1 cellular context compared by ENCODE assay signal in genomic region chr17:48547839-48548686, GRCh38.
TF ChIP-seq lines count a peak whose summit lies in the region.

No MANE protein-coding gene starts in this region.

TF ChIP-seq in K562, 482 proteins besides CTCF, POLR2A, EP300 and RAD21 (continued from another document and continues in another):
- TF ChIP-seq MGA (IDR thresholded peaks at IDR 0.05) (peak; percentile 41; the same call in 1 of the 2 replicates), STAT5A (IDR thresholded peaks at IDR 0.05; ENCODE audit: borderline replicate concordance, low read length) (0 out of 2 replicates have a peak, but pooled peaks have one; percentile 12), GATAD2B (IDR thresholded peaks at IDR 0.05; ENCODE audit: borderline replicate concordance) (no peak), NCOA6 (IDR thresholded peaks at IDR 0.05) (no peak), ZNF507 (tag; conservative IDR thresholded peaks at IDR 0.05) (no peak), PHF21A (IDR thresholded peaks at IDR 0.05; ENCODE audit: borderline replicate concordance, low read depth) (peak; percentile 89; the same call in 1 of the 2 replicates), ZFX (CRISPR knock-in tag; IDR thresholded peaks at IDR 0.05) (peak; percentile 63), HMGN3 (IDR thresholded peaks at IDR 0.05; ENCODE audit: borderline replicate concordance, extremely low read depth, insufficient read length, low read depth, low read length) (no peak), EP400 (IDR thresholded peaks at IDR 0.05) (peak; percentile 33), RBM39 (optimal IDR thresholded peaks at IDR 0.05; ENCODE audit: low read depth, low read length) (no peak), JUN (IDR thresholded peaks at IDR 0.05; ENCODE audit: borderline replicate concordance, low read depth, low read length) (no peak), JUN (CRISPR knock-in tag; IDR thresholded peaks at IDR 0.05; ENCODE audit: borderline replicate concordance) (no peak), ZBTB9 (CRISPR knock-in tag; IDR thresholded peaks at IDR 0.05) (peak; percentile 15; the same call in 1 of the 2 replicates), ZNF347 (CRISPR knock-in tag; IDR thresholded peaks at IDR 0.05; ENCODE audit: low read depth) (no peak), MCM5 (IDR thresholded peaks at IDR 0.05; ENCODE audit: low read depth) (no peak), TAF7 (tag; IDR thresholded peaks at IDR 0.05) (no peak), PHB2 (IDR thresholded peaks at IDR 0.05; ENCODE audit: low read depth) (0 out of 2 replicates have a peak, but pooled peaks have one; percentile 11), DNMT1 (IDR thresholded peaks at IDR 0.05) (0 out of 2 replicates have a peak, but pooled peaks have one; percentile 58), GTF3C2 (IDR thresholded peaks at IDR 0.05; ENCODE audit: borderline replicate concordance, extremely low read depth, insufficient read length) (no peak), ZSCAN32 (CRISPR knock-in tag; IDR thresholded peaks at IDR 0.05) (no peak), NBN (IDR thresholded peaks at IDR 0.05; ENCODE audit: low read depth) (0 out of 2 replicates have a peak, but pooled peaks have one; percentile 29), GABPA (tag; conservative IDR thresholded peaks at IDR 0.05; ENCODE audit: low read depth) (peak; percentile 51), BRD4 (IDR thresholded peaks at IDR 0.05) (0 out of 2 replicates have a peak, but pooled peaks have one; percentile 15), CTCFL (IDR thresholded peaks at IDR 0.05; ENCODE audit: borderline replicate concordance, insufficient read depth, low read depth, low read length, poor library complexity, severe bottlenecking) (no peak)
- TF ChIP-seq, protein P1, sequence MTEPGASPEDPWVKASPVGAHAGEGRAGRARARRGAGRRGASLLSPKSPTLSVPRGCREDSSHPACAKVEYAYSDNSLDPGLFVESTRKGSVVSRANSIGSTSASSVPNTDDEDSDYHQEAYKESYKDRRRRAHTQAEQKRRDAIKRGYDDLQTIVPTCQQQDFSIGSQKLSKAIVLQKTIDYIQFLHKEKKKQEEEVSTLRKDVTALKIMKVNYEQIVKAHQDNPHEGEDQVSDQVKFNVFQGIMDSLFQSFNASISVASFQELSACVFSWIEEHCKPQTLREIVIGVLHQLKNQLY (CRISPR knock-in tag; conservative IDR thresholded peaks at IDR 0.05): no peak
- TF ChIP-seq, protein P2, sequence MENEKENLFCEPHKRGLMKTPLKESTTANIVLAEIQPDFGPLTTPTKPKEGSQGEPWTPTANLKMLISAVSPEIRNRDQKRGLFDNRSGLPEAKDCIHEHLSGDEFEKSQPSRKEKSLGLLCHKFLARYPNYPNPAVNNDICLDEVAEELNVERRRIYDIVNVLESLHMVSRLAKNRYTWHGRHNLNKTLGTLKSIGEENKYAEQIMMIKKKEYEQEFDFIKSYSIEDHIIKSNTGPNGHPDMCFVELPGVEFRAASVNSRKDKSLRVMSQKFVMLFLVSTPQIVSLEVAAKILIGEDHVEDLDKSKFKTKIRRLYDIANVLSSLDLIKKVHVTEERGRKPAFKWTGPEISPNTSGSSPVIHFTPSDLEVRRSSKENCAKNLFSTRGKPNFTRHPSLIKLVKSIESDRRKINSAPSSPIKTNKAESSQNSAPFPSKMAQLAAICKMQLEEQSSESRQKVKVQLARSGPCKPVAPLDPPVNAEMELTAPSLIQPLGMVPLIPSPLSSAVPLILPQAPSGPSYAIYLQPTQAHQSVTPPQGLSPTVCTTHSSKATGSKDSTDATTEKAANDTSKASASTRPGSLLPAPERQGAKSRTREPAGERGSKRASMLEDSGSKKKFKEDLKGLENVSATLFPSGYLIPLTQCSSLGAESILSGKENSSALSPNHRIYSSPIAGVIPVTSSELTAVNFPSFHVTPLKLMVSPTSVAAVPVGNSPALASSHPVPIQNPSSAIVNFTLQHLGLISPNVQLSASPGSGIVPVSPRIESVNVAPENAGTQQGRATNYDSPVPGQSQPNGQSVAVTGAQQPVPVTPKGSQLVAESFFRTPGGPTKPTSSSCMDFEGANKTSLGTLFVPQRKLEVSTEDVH (IDR thresholded peaks at IDR 0.05; ENCODE audit: low read depth, partially characterized antibody): no peak
- TF ChIP-seq, protein P3, sequence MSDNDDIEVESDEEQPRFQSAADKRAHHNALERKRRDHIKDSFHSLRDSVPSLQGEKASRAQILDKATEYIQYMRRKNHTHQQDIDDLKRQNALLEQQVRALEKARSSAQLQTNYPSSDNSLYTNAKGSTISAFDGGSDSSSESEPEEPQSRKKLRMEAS (CRISPR knock-in tag; IDR thresholded peaks at IDR 0.05): no peak
- TF ChIP-seq, protein P4, sequence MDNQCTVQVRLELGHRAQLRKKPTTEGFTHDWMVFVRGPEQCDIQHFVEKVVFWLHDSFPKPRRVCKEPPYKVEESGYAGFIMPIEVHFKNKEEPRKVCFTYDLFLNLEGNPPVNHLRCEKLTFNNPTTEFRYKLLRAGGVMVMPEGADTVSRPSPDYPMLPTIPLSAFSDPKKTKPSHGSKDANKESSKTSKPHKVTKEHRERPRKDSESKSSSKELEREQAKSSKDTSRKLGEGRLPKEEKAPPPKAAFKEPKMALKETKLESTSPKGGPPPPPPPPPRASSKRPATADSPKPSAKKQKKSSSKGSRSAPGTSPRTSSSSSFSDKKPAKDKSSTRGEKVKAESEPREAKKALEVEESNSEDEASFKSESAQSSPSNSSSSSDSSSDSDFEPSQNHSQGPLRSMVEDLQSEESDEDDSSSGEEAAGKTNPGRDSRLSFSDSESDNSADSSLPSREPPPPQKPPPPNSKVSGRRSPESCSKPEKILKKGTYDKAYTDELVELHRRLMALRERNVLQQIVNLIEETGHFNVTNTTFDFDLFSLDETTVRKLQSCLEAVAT (IDR thresholded peaks at IDR 0.05): peak; percentile 61 to 84; a peak in 3 of 4 replicates
- TF ChIP-seq, protein P5, sequence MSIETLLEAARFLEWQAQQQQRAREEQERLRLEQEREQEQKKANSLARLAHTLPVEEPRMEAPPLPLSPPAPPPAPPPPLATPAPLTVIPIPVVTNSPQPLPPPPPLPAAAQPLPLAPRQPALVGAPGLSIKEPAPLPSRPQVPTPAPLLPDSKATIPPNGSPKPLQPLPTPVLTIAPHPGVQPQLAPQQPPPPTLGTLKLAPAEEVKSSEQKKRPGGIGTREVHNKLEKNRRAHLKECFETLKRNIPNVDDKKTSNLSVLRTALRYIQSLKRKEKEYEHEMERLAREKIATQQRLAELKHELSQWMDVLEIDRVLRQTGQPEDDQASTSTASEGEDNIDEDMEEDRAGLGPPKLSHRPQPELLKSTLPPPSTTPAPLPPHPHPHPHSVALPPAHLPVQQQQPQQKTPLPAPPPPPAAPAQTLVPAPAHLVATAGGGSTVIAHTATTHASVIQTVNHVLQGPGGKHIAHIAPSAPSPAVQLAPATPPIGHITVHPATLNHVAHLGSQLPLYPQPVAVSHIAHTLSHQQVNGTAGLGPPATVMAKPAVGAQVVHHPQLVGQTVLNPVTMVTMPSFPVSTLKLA (conservative IDR thresholded peaks at IDR 0.05): peak in 1 of 2 experiments; percentile 53; a peak in 1 of 4 replicates
